In the genomic region with DNA sequence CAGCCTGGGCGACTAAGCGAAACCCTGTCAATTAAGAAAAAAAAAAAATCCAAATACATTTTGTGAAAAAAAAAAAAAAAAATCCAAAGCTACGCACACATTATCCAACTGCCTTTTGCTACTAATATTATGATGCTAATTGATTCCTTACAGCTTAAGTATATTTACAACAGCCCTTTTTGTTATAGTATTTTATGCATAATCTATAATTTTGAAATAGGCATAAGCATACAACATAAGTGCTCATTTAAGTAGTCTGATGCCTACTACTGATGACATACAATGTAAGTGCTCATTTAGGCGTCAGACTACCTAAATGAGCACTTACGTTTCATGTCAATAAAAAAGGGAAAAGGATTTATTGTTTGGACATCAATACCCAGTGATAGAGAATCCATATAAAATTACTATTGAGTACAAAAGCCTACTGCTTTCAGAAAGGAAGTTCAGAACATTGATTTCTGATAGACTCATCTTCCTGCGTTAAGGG, we compare ENCODE assay signal across 8 cellular contexts. TPM values are rescaled to one million over a fixed set of nuclear protein-coding genes. Genes with fewer than 3 reads are reported as not detected.
DNase-seq lines count a peak whose midpoint lies in the region; ATAC-seq and TF ChIP-seq lines count a peak whose summit lies in the region.

No MANE protein-coding gene starts in this region.

- no peaks in the 10 kb centered on the region for H3K9me3 ChIP-seq in CD8-positive, alpha-beta T cell (ENCODE audit: low read length)
- H3K9me3 ChIP-seq in OCI-LY7 (ENCODE audit: low read length) (no peaks in the 10 kb centered on the region), parathyroid adenoma (ENCODE audit: control insufficient read depth, low read length) (no peaks in the 10 kb centered on the region)

- H3K27ac ChIP-seq in CD8-positive, alpha-beta T cell (ENCODE audit: low read depth, low read length) = peak overlapping the region; percentile 81
- H3K27ac ChIP-seq in OCI-LY7 (ENCODE audit: low read depth, low read length, poor library complexity, severe bottlenecking) (no peak overlapping the region), parathyroid adenoma (no peak overlapping the region)

- H3K4me2 ChIP-seq in OCI-LY7 (ENCODE audit: low read length) (peak overlapping the region; percentile 74; the same call in 1 of the 2 replicates), parathyroid adenoma (ENCODE audit: low read length) (peak overlapping the region; percentile 98)

- intact Hi-C loops in CD8-positive, alpha-beta T cell (cut with DNase I, micrococcal nuclease) = loop anchor here (2.0 to 10.0 kb wide), 6 partner anchors 34 to 747 kb away; a partner anchor contains a TSS
- intact Hi-C loops in OCI-LY7 (cut with micrococcal nuclease; ENCODE audit: unreplicated experiment) = no loop called here

- H3K36me3 ChIP-seq in CD8-positive, alpha-beta T cell (ENCODE audit: insufficient read depth, low read length) = no peaks in the 10 kb centered on the region
- H3K36me3 ChIP-seq in OCI-LY7 (ENCODE audit: insufficient read depth, low read length) (no peaks in the 10 kb centered on the region), parathyroid adenoma (ENCODE audit: control insufficient read depth, insufficient read depth, low read length) (no peaks in the 10 kb centered on the region)

- POLR2A ChIA-PET in CD8-positive, alpha-beta T cell (lab: Charles Lee) = interaction anchor here (0.8 to 2.8 kb wide), 9 partner anchors 10 to 56 kb away, joined by 3 to 35 read pairs (median 5); a partner anchor contains a TSS
- POLR2A ChIA-PET in OCI-LY7 (lab: Charles Lee) = interaction anchor here (0.6 to 2.1 kb wide), 9 partner anchors 14 to 1521 kb away, joined by 3 to 5 read pairs (median 4); no protein-coding TSS in a partner anchor

- DNase-seq in CD8-positive, alpha-beta T cell = no peak
- DNase-seq in OCI-LY7 (ENCODE audit: low spot score) (no peak), endothelial cell (ENCODE audit: low spot score) (no peak), 8988T (no peak), NCI-H187 (lab: John Stamatoyannopoulos, UW) (no peak)
- no peak for DNase-seq in effector CD8-positive, alpha-beta T cell (lab: John Stamatoyannopoulos, UW)

- CTCF ChIA-PET in CD8-positive, alpha-beta T cell (lab: Charles Lee) = interaction anchor here (0.6 to 1.8 kb wide), 7 partner anchors 10 to 78 kb away, joined by 3 to 17 read pairs (median 4); a partner anchor contains a TSS
- CTCF ChIA-PET in OCI-LY7 (lab: Charles Lee; ENCODE audit: unreplicated experiment) = interaction anchor here (0.6 kb wide), 1 partner anchor 27 kb away, joined by 3 read pairs; no protein-coding TSS in a partner anchor

- H3K27me3 ChIP-seq in CD8-positive, alpha-beta T cell (ENCODE audit: insufficient read depth, low read length) = no peaks in the 10 kb centered on the region
- no peaks in the 10 kb centered on the region for H3K27me3 ChIP-seq in parathyroid adenoma (ENCODE audit: control insufficient read depth, insufficient read depth, low read length)

- H3K9me3 Mint-ChIP-seq in CD8-positive, alpha-beta T cell = no peaks in the 10 kb centered on the region
- no peaks in the 10 kb centered on the region for H3K9me3 Mint-ChIP-seq in endothelial cell (ENCODE audit: unreplicated experiment)

- H3K36me3 Mint-ChIP-seq in CD8-positive, alpha-beta T cell = peaks cover 25% of the 10 kb centered on the region
- H3K36me3 Mint-ChIP-seq in endothelial cell (ENCODE audit: low read depth, unreplicated experiment) = peaks cover 5% of the 10 kb centered on the region

- H3K79me2 ChIP-seq in OCI-LY7 (ENCODE audit: insufficient read depth, low read depth, low read length) = peaks cover 11% of the 10 kb centered on the region; the same call in 1 of the 2 replicates
- H3K79me2 ChIP-seq in parathyroid adenoma = peaks cover 23% of the 10 kb centered on the region

- peaks cover 72% of the 10 kb centered on the region for H3K4me1 Mint-ChIP-seq in CD8-positive, alpha-beta T cell (ENCODE audit: low read depth)
- H3K4me1 Mint-ChIP-seq in endothelial cell (ENCODE audit: unreplicated experiment) = peaks cover 31% of the 10 kb centered on the region

- H3K27ac Mint-ChIP-seq in CD8-positive, alpha-beta T cell = peak overlapping the region; percentile 92
- H3K27ac Mint-ChIP-seq in endothelial cell (ENCODE audit: unreplicated experiment) = no peak overlapping the region

- H3K27me3 Mint-ChIP-seq in CD8-positive, alpha-beta T cell (ENCODE audit: low read depth) = no peaks in the 10 kb centered on the region
- no peaks in the 10 kb centered on the region for H3K27me3 Mint-ChIP-seq in endothelial cell (ENCODE audit: unreplicated experiment)

- no peak for ATAC-seq in CD8-positive, alpha-beta T cell
- no peak for ATAC-seq in HG03439 (IDR thresholded peaks at IDR 0.05; ENCODE audit: unreplicated experiment)

- H2AFZ ChIP-seq in OCI-LY7 (ENCODE audit: low read length) (peak overlapping the region; percentile 81; the same call in 1 of the 2 replicates), parathyroid adenoma (peak overlapping the region; percentile 96)

- no peak overlapping the region for H3K9ac ChIP-seq in parathyroid adenoma

- peak overlapping the region; percentile 75 for H3K4me3 ChIP-seq in CD8-positive, alpha-beta T cell (ENCODE audit: low read depth, low read length)
- H3K4me3 ChIP-seq in OCI-LY7 (ENCODE audit: low read depth, low read length, poor library complexity, severe bottlenecking) = peak overlapping the region; percentile 69
- peak overlapping the region; percentile 97 for H3K4me3 ChIP-seq in parathyroid adenoma (ENCODE audit: low read depth, low read length)

- H4K20me1 ChIP-seq in OCI-LY7 (ENCODE audit: insufficient read depth, low read length) = no peaks in the 10 kb centered on the region

- H3K9me2 ChIP-seq in OCI-LY7 (ENCODE audit: insufficient read depth, low read length) = no peaks in the 10 kb centered on the region

- peak overlapping the region; percentile 92 for H3K4me3 Mint-ChIP-seq in CD8-positive, alpha-beta T cell
- peak overlapping the region; percentile 84 for H3K4me3 Mint-ChIP-seq in endothelial cell (ENCODE audit: unreplicated experiment)

- H3K4me1 ChIP-seq in CD8-positive, alpha-beta T cell (ENCODE audit: insufficient read depth, low read length) = peaks cover 67% of the 10 kb centered on the region
- peaks cover 16% of the 10 kb centered on the region for H3K4me1 ChIP-seq in OCI-LY7 (ENCODE audit: insufficient read depth, low read length, poor library complexity, severe bottlenecking)
- no peaks in the 10 kb centered on the region for H3K4me1 ChIP-seq in parathyroid adenoma

- BruUV-seq in OCI-LY7 (replicated peaks; lab: Mats Ljungman, UMichigan) = no TSS peak

- TF ChIP-seq CTCF in CD8-positive, alpha-beta T cell (IDR thresholded peaks at IDR 0.05) = no peak
- no peak for TF ChIP-seq CTCF in OCI-LY7 (conservative IDR thresholded peaks at IDR 0.05; ENCODE audit: low read length)
- TF ChIP-seq CTCF in endothelial cell (IDR thresholded peaks at IDR 0.05; ENCODE audit: unreplicated experiment) = no peak
- TF ChIP-seq CTCF in parathyroid adenoma (IDR thresholded peaks at IDR 0.05) = no peak

RNA-seq across cellular contexts. Expression of a gene that starts 0.8 kb away (rescaled TPM):
- 100 to 1,000 TPM; 128 to 129 TPM for total RNA-seq in CD8-positive, alpha-beta T cell
- 9.0 and 10.3 TPM in 2 replicates for total RNA-seq in OCI-LY7 (2014; rRNA removed; shearing (Covaris generic))
- total RNA-seq in OCI-LY7 (2022) (16.5 and 17.9 TPM in 2 replicates), endothelial cell (ENCODE audit: unreplicated experiment) (32.0 TPM)

RNA-seq across cellular contexts. Expression of a gene that starts 56.6 kb away (rescaled TPM):
- total RNA-seq in CD8-positive, alpha-beta T cell = 10 to 100 TPM; 41.9 to 43.0 TPM
- total RNA-seq in OCI-LY7 (2014; rRNA removed; shearing (Covaris generic)) = 45.7 and 55.5 TPM in 2 replicates
- total RNA-seq in OCI-LY7 (2022) = 71.9 and 75.6 TPM in 2 replicates
- 47.1 TPM for total RNA-seq in endothelial cell (ENCODE audit: unreplicated experiment)
